ENCODE assay signal across 28 cellular contexts in genomic region chr14:34562776-34563150, GRCh38.
"Had no signal": no experiment of that assay in that cellular context is flagged by ENCODE, and none has a peak within 500 bp of the region (broad histone marks: within the 10 kb centered on the region; RNA-seq: fewer than 3 reads in every experiment).

No MANE protein-coding gene starts in this region.

- H3K27me3 Mint-ChIP-seq: activated CD4-positive, alpha-beta memory T cell treated with anti-CD3 and anti-CD28 coated beads, Interleukin-2, amount 10 ng/mL, durations not matched to agents 7 days and 5 days; activated CD4-positive, alpha-beta T cell treated with anti-CD3 and anti-CD28 coated beads for 36 hours; activated CD4-positive, alpha-beta T cell treated with anti-CD3 and anti-CD28 coated beads, Interleukin-2, amount 10 ng/mL, durations not matched to agents 24 days and 14 days; activated naive CD4-positive, alpha-beta T cell treated with anti-CD3 and anti-CD28 coated beads, Interleukin-2, amount 50 U/mL, for 24 hours; activated naive CD8-positive, alpha-beta T cell treated with anti-CD3 and anti-CD28 coated beads for 36 hours; activated naive CD8-positive, alpha-beta T cell treated with anti-CD3 and anti-CD28 coated beads, Interleukin-2, amount 50 U/mL, for 24 hours; activated T-cell treated with anti-CD3 and anti-CD28 coated beads, Interleukin-2, amount 50 U/mL, for 24 hours; brain had no signal

- H3K9me3 Mint-ChIP-seq: activated CD4-positive, alpha-beta memory T cell treated with anti-CD3 and anti-CD28 coated beads, Interleukin-2, amount 10 ng/mL, durations not matched to agents 7 days and 5 days; activated CD4-positive, alpha-beta T cell treated with anti-CD3 and anti-CD28 coated beads, Interleukin-2, amount 10 ng/mL, durations not matched to agents 24 days and 14 days; activated naive CD4-positive, alpha-beta T cell treated with anti-CD3 and anti-CD28 coated beads for 36 hours; activated naive CD4-positive, alpha-beta T cell treated with anti-CD3 and anti-CD28 coated beads, Interleukin-2, amount 50 U/mL, for 24 hours; activated naive CD8-positive, alpha-beta T cell treated with anti-CD3 and anti-CD28 coated beads for 36 hours; activated naive CD8-positive, alpha-beta T cell treated with anti-CD3 and anti-CD28 coated beads, Interleukin-2, amount 50 U/mL, for 24 hours; activated T-cell treated with anti-CD3 and anti-CD28 coated beads, Interleukin-2, amount 50 U/mL, for 24 hours; activated T-cell treated with anti-CD3 and anti-CD28 coated beads, Interleukin-2, amount 50 U/mL, for 72 hours; brain had no signal

- H3K4me1 ChIP-seq: adrenal gland, ascending aorta, colonic mucosa, esophagus squamous epithelium, gastroesophageal sphincter had no signal

- FAIRE-seq: bronchial epithelial cell, endometrium, endothelial cell of umbilical vein had no signal

- DNase-seq: activated CD4-positive, alpha-beta memory T cell treated with anti-CD3 and anti-CD28 coated beads, Interleukin-2, amount 10 ng/mL, durations not matched to agents 7 days and 5 days; activated CD4-positive, alpha-beta T cell treated with anti-CD3 and anti-CD28 coated beads for 36 hours; activated CD4-positive, alpha-beta T cell treated with anti-CD3 and anti-CD28 coated beads, Interleukin-2, amount 10 ng/mL, durations not matched to agents 24 days and 14 days; activated CD4-positive, alpha-beta T cell treated with anti-CD3 and anti-CD28 coated beads, Interleukin-2, amount 50 U/mL, for 4 hours; activated CD4-positive, CD25-positive, alpha-beta regulatory T cell; activated CD4-positive, CD25-positive, alpha-beta regulatory T cell treated with anti-CD3 and anti-CD28 coated beads, Interleukin-2, amount 50 U/mL, for 72 hours; activated CD8-positive, alpha-beta memory T cell treated with anti-CD3 and anti-CD28 coated beads, Interleukin-2, amount 50 U/mL, for 48 hours; activated naive CD4-positive, alpha-beta T cell treated with anti-CD3 and anti-CD28 coated beads for 36 hours; activated naive CD8-positive, alpha-beta T cell treated with anti-CD3 and anti-CD28 coated beads for 36 hours; activated naive CD8-positive, alpha-beta T cell treated with anti-CD3 and anti-CD28 coated beads, Interleukin-2, amount 50 U/mL, for 24 hours; activated T-cell treated with anti-CD3 and anti-CD28 coated beads for 4 hours; activated T-cell treated with anti-CD3 and anti-CD28 coated beads, Interleukin-2, amount 50 U/mL, for 24 hours; activated T-cell treated with anti-CD3 and anti-CD28 coated beads, Interleukin-2, amount 50 U/mL, for 72 hours; caudate nucleus; colonic mucosa; effector CD8-positive, alpha-beta T cell; esophagus squamous epithelium; foreskin melanocyte; T-helper 2 cell had no signal

- H3K27ac Mint-ChIP-seq: activated CD4-positive, alpha-beta memory T cell treated with anti-CD3 and anti-CD28 coated beads, Interleukin-2, amount 10 ng/mL, durations not matched to agents 7 days and 5 days; activated CD4-positive, alpha-beta T cell treated with anti-CD3 and anti-CD28 coated beads for 36 hours; activated CD4-positive, alpha-beta T cell treated with anti-CD3 and anti-CD28 coated beads, Interleukin-2, amount 10 ng/mL, durations not matched to agents 24 days and 14 days; activated naive CD4-positive, alpha-beta T cell treated with anti-CD3 and anti-CD28 coated beads for 36 hours; activated naive CD4-positive, alpha-beta T cell treated with anti-CD3 and anti-CD28 coated beads, Interleukin-2, amount 50 U/mL, for 24 hours; activated naive CD8-positive, alpha-beta T cell treated with anti-CD3 and anti-CD28 coated beads for 36 hours; activated naive CD8-positive, alpha-beta T cell treated with anti-CD3 and anti-CD28 coated beads, Interleukin-2, amount 50 U/mL, for 24 hours; activated T-cell treated with anti-CD3 and anti-CD28 coated beads, Interleukin-2, amount 50 U/mL, for 24 hours; activated T-cell treated with anti-CD3 and anti-CD28 coated beads, Interleukin-2, amount 50 U/mL, for 72 hours had no signal

- H3K4me1 Mint-ChIP-seq: activated CD4-positive, alpha-beta memory T cell treated with anti-CD3 and anti-CD28 coated beads, Interleukin-2, amount 10 ng/mL, durations not matched to agents 7 days and 5 days; activated CD4-positive, alpha-beta T cell treated with anti-CD3 and anti-CD28 coated beads for 36 hours; activated CD4-positive, alpha-beta T cell treated with anti-CD3 and anti-CD28 coated beads, Interleukin-2, amount 10 ng/mL, durations not matched to agents 24 days and 14 days; activated naive CD4-positive, alpha-beta T cell treated with anti-CD3 and anti-CD28 coated beads, Interleukin-2, amount 50 U/mL, for 24 hours; activated naive CD8-positive, alpha-beta T cell treated with anti-CD3 and anti-CD28 coated beads for 36 hours; activated naive CD8-positive, alpha-beta T cell treated with anti-CD3 and anti-CD28 coated beads, Interleukin-2, amount 50 U/mL, for 24 hours; brain had no signal

- H3K4me3 ChIP-seq: adrenal gland, ascending aorta, colonic mucosa, esophagus squamous epithelium, gastroesophageal sphincter had no signal

- H3K9me3 ChIP-seq: adrenal gland, ascending aorta, colonic mucosa, esophagus squamous epithelium, gastroesophageal sphincter had no signal

- ATAC-seq: activated CD4-positive, alpha-beta T cell treated with anti-CD3 and anti-CD28 coated beads for 36 hours; activated naive CD8-positive, alpha-beta T cell treated with anti-CD3 and anti-CD28 coated beads, Interleukin-2, amount 50 U/mL, for 24 hours; activated T-cell treated with anti-CD3 and anti-CD28 coated beads, Interleukin-2, amount 50 U/mL, for 72 hours; gastroesophageal sphincter had no signal

- H3K27ac ChIP-seq: adrenal gland, ascending aorta, colonic mucosa, epithelial cell of prostate, esophagus squamous epithelium, gastroesophageal sphincter had no signal

- H3K27me3 ChIP-seq: adrenal gland, ascending aorta, colonic mucosa, esophagus squamous epithelium, gastroesophageal sphincter had no signal

- H3K4me3 Mint-ChIP-seq: activated CD4-positive, alpha-beta memory T cell treated with anti-CD3 and anti-CD28 coated beads, Interleukin-2, amount 10 ng/mL, durations not matched to agents 7 days and 5 days; activated CD4-positive, alpha-beta T cell treated with anti-CD3 and anti-CD28 coated beads for 36 hours; activated CD4-positive, alpha-beta T cell treated with anti-CD3 and anti-CD28 coated beads, Interleukin-2, amount 10 ng/mL, durations not matched to agents 24 days and 14 days; activated naive CD4-positive, alpha-beta T cell treated with anti-CD3 and anti-CD28 coated beads for 36 hours; activated naive CD4-positive, alpha-beta T cell treated with anti-CD3 and anti-CD28 coated beads, Interleukin-2, amount 50 U/mL, for 24 hours; activated naive CD8-positive, alpha-beta T cell treated with anti-CD3 and anti-CD28 coated beads for 36 hours; activated naive CD8-positive, alpha-beta T cell treated with anti-CD3 and anti-CD28 coated beads, Interleukin-2, amount 50 U/mL, for 24 hours; activated T-cell treated with anti-CD3 and anti-CD28 coated beads, Interleukin-2, amount 50 U/mL, for 24 hours; activated T-cell treated with anti-CD3 and anti-CD28 coated beads, Interleukin-2, amount 50 U/mL, for 72 hours; brain had no signal
